Comparison of ENCODE assay signal across 15 cellular contexts in the genomic region with DNA sequence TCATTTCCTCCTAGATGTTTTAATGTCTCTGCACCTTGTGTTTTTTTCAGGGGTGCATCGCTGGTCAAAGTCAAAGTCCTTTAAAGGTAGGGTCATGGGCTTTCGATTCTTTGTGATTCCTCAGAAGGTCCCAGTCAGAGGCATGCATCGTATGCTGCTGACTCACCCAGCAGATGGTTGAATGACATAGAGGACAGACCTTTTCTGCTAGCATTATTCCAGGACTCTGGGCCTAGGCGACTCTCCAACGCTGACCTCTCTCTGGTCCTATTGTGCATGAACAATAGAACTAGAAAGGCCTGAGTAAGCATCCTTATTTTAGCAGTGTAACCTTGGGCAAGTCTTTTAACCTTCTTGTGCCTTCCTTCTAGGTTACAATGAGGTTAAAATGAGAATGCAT.
A peak's percentile ranks its signal among the peaks of the same experiment; 100 is the strongest.
DNase-seq lines count a peak whose midpoint lies in the region; ATAC-seq, FAIRE-seq and TF ChIP-seq lines count a peak whose summit lies in the region.
"Had no signal": no experiment of that assay in that cellular context is flagged by ENCODE, and none has a peak within 500 bp of the region (broad histone marks: within the 10 kb centered on the region; RNA-seq: fewer than 3 reads in every experiment).

No MANE protein-coding gene starts in this region.

- H3K4me2 ChIP-seq in GM23248 (ENCODE audit: unreplicated experiment) = no peak overlapping the region
- H3K4me2 ChIP-seq in H1 (ENCODE audit: insufficient read depth in 1 of 2, low read depth in 2 of 2, low read length in 2 of 2) = no peak overlapping the region
- H3K4me2 ChIP-seq: KMS-11 had no signal

- no peak overlapping the region for H3K56ac ChIP-seq in H1 (replicated peaks; ENCODE audit: insufficient read length, low read depth, low read length)

- H3K23me2 ChIP-seq in H1 (ENCODE audit: low read depth, low read length) = no peaks in the 10 kb centered on the region

- H2AFZ ChIP-seq in GM23248 (no peak overlapping the region), H1 (ENCODE audit: low read length) (0 out of 2 replicates have a peak overlapping the region, but pooled peaks have one; percentile 75)

- POLR2A ChIA-PET in H1 (lab: Charles Lee; ENCODE audit: partially characterized antibody) = no interaction called here

- TF ChIP-seq POLR2A in H1 (IDR thresholded peaks at IDR 0.05; ENCODE audit: control extremely low read depth in 1 of 2, low read depth in 2 of 2, low read length in 2 of 2) = no peak

- H3K79me1 ChIP-seq in H1 (ENCODE audit: low read depth, low read length) = no peaks in the 10 kb centered on the region

- no peaks in the 10 kb centered on the region for H3K4me1 Mint-ChIP-seq in activated T-cell treated with anti-CD3 and anti-CD28 coated beads, Interleukin-2, amount 50 U/mL, for 4 hours (ENCODE audit: low read depth)

- H3K4me3 ChIP-seq in GM23248 (no peak overlapping the region), H1 (ENCODE audit: extremely low read depth in 1 of 4, insufficient read depth in 2 of 4, low read depth in 3 of 4, low read length in 4 of 4) (no peak overlapping the region)

- no peak overlapping the region for H3K27ac ChIP-seq in GM23248
- no peak overlapping the region for H3K27ac ChIP-seq in H1 (ENCODE audit: low read depth, low read length)
- H3K27ac ChIP-seq: HL-60, KMS-11 had no signal

- H2BK5ac ChIP-seq in H1 (ENCODE audit: low read depth, low read length) = no peak overlapping the region

- in situ Hi-C loops in GM23248 (cut with MboI) = no loop called here

- H3K9ac ChIP-seq in GM23248 (no peak overlapping the region), H1 (replicated peaks in 1 of 4; ENCODE audit: extremely low read depth in 1 of 4, low read depth in 3 of 4, low read length in 3 of 4) (no peak overlapping the region)
- H3K9ac ChIP-seq: KMS-11 had no signal

- H3K23ac ChIP-seq in H1 (ENCODE audit: insufficient read length) = no peak overlapping the region

- no peak overlapping the region for H3K14ac ChIP-seq in H1 (ENCODE audit: insufficient read length)

- peak overlapping the region; percentile 14; the same call in 1 of the 2 replicates for H2BK15ac ChIP-seq in H1 (ENCODE audit: low read length)

- no peaks in the 10 kb centered on the region for H3K9me3 ChIP-seq in GM23248 (ENCODE audit: low read depth)
- no peaks in the 10 kb centered on the region for H3K9me3 ChIP-seq in H1 (ENCODE audit: insufficient read depth in 2 of 2, low read depth in 1 of 2, low read length in 1 of 2)

- peaks cover 18% of the 10 kb centered on the region for H3K27me3 ChIP-seq in GM23248 (replicated peaks; ENCODE audit: insufficient read depth)
- H3K27me3 ChIP-seq in H1 (replicated peaks in 1 of 4; ENCODE audit: control insufficient read depth in 3 of 4, extremely low read depth in 1 of 4, insufficient read depth in 3 of 4, low read length in 3 of 4) = no peaks in the 10 kb centered on the region

- H3K4me1 ChIP-seq in GM23248 (ENCODE audit: insufficient read depth) = peaks cover 34% of the 10 kb centered on the region
- no peaks in the 10 kb centered on the region for H3K4me1 ChIP-seq in H1 (replicated peaks in 1 of 4; ENCODE audit: control insufficient read depth in 3 of 4, insufficient read depth in 4 of 4, low read length in 3 of 4)

- no peak overlapping the region for H3K18ac ChIP-seq in H1 (ENCODE audit: extremely low read depth, low read length)

- no peaks in the 10 kb centered on the region for H3K79me2 ChIP-seq in GM23248 (ENCODE audit: insufficient read depth)
- no peaks in the 10 kb centered on the region for H3K79me2 ChIP-seq in H1 (ENCODE audit: control insufficient read depth in 1 of 2, insufficient read depth in 2 of 2, low read length in 2 of 2)

- no peak for FAIRE-seq in H1 (lab: Jason Lieb, UNC)
- FAIRE-seq: GM18507 had no signal

- peaks cover 7% of the 10 kb centered on the region for H3K27me3 Mint-ChIP-seq in activated T-cell treated with anti-CD3 and anti-CD28 coated beads, Interleukin-2, amount 50 U/mL, for 4 hours (ENCODE audit: low read depth)

- H4K5ac ChIP-seq in H1 (ENCODE audit: insufficient read length, low read depth, low read length) = no peak overlapping the region

- peaks cover 45% of the 10 kb centered on the region for H3F3A ChIP-seq in GM23248 (ENCODE audit: insufficient read depth)

- no peak overlapping the region for H2BK120ac ChIP-seq in H1 (replicated peaks; ENCODE audit: low read depth, low read length)

- no peaks in the 10 kb centered on the region for H3K36me3 Mint-ChIP-seq in activated T-cell treated with anti-CD3 and anti-CD28 coated beads, Interleukin-2, amount 50 U/mL, for 4 hours (ENCODE audit: insufficient read depth)
- H3K36me3 Mint-ChIP-seq: CD8-positive, alpha-beta T cell had no signal

- H3K36me3 ChIP-seq in GM23248 (ENCODE audit: low read depth) (no peaks in the 10 kb centered on the region), H1 (ENCODE audit: control insufficient read depth in 2 of 4, insufficient read depth in 4 of 4, low read length in 3 of 4) (no peaks in the 10 kb centered on the region)

- H3K4me3 Mint-ChIP-seq in activated T-cell treated with anti-CD3 and anti-CD28 coated beads, Interleukin-2, amount 50 U/mL, for 4 hours = no peak overlapping the region
- H3K4me3 Mint-ChIP-seq: CD8-positive, alpha-beta T cell had no signal

- H2BK12ac ChIP-seq in H1 (ENCODE audit: low read depth, low read length) = no peak overlapping the region

- 70 to 78% methylated on average over 5 of the region's 5 CpGs for WGBS in GM23248 (ENCODE audit: low coverage in 1 of 2, low lambda C conversion rate in 2 of 2, missing lambda C conversion rate in 2 of 2), 2 experiments
- 93% methylated on average over 5 of the region's 5 CpGs; no CpG with 5 or more reads in 1 of the 2 experiments for WGBS in H1 (ENCODE audit: extremely low coverage in 1 of 2, insufficient coverage in 1 of 2, insufficient read length in 1 of 2, insufficient replicate concordance in 2 of 2, low coverage in 1 of 2, low lambda C conversion rate in 2 of 2, missing lambda C conversion rate in 1 of 2), 2 experiments

- no peak overlapping the region for H2BK20ac ChIP-seq in H1 (ENCODE audit: low read length)

- DNase-seq in GM23248 (peak; percentile 17), RKO (ENCODE audit: low spot score) (peak; percentile 6), H1 (ENCODE audit: low read depth in 1 of 2, low spot score in 2 of 2) (no peak), myocyte (ENCODE audit: low read depth) (peak; percentile 41), UCSD-AML1 (lab: John Stamatoyannopoulos, UW; ENCODE audit: unreplicated experiment) (no peak), AG20443 (ENCODE audit: low spot score) (no peak)
- no peak for DNase-seq in activated T-cell treated with anti-CD3 and anti-CD28 coated beads, Interleukin-2, amount 50 U/mL, for 4 hours
- DNase-seq: CD8-positive, alpha-beta T cell; NCI-H2029; NCI-H510A treated with DMSO at 0.1 percent for 48 hours; SHP77 treated with DMSO at 0.1 percent for 48 hours had no signal

- H3K9me3 Mint-ChIP-seq in activated T-cell treated with anti-CD3 and anti-CD28 coated beads, Interleukin-2, amount 50 U/mL, for 4 hours = no peaks in the 10 kb centered on the region
- H3K9me3 Mint-ChIP-seq: CD8-positive, alpha-beta T cell had no signal

- H4K91ac ChIP-seq in H1 (replicated peaks; ENCODE audit: insufficient read length, low read length) = no peak overlapping the region

- CTCF ChIA-PET in H1 (lab: Charles Lee; ENCODE audit: partially characterized antibody) = no interaction called here

- TF ChIP-seq RAD21 in H1 (IDR thresholded peaks at IDR 0.05 in 1 of 2, conservative IDR thresholded peaks at IDR 0.05 in 1 of 2; ENCODE audit: low read depth in 2 of 2, low read length in 2 of 2) = no peak

- no peak for TF ChIP-seq CTCF in H1 (IDR thresholded peaks at IDR 0.05; ENCODE audit: control extremely low read depth in 1 of 3, insufficient read depth in 1 of 3, low read depth in 1 of 3, low read length in 3 of 3)

- ATAC-seq in activated T-cell treated with anti-CD3 and anti-CD28 coated beads, Interleukin-2, amount 50 U/mL, for 4 hours = no peak
- ATAC-seq: CD8-positive, alpha-beta T cell; Panc1 had no signal

- no peak overlapping the region for H2AK5ac ChIP-seq in H1 (ENCODE audit: low read depth, low read length)

- no peaks in the 10 kb centered on the region for H3K9me2 ChIP-seq in GM23248 (ENCODE audit: insufficient read depth)

- TF ChIP-seq EP300 in H1 (IDR thresholded peaks at IDR 0.05; ENCODE audit: borderline replicate concordance in 1 of 2, low read depth in 2 of 2, low read length in 2 of 2) = no peak

- no peak overlapping the region for H4K8ac ChIP-seq in H1 (ENCODE audit: extremely low read depth, insufficient read depth, low read length)

- no peak overlapping the region for H3K4ac ChIP-seq in H1 (replicated peaks; ENCODE audit: insufficient read length, low read depth, low read length)

- H4K20me1 ChIP-seq in GM23248 (ENCODE audit: insufficient read depth) (no peaks in the 10 kb centered on the region), H1 (replicated peaks in 1 of 2; ENCODE audit: control insufficient read depth in 1 of 2, insufficient read depth in 2 of 2, low read length in 2 of 2) (no peaks in the 10 kb centered on the region)

TF ChIP-seq in H1, 55 proteins besides CTCF, POLR2A, EP300 and RAD21:
- TF ChIP-seq ZNF274 (IDR thresholded peaks at IDR 0.05; ENCODE audit: borderline replicate concordance, extremely low read depth, low read length) = no peak
- no peak for TF ChIP-seq TAF7 (optimal IDR thresholded peaks at IDR 0.05; ENCODE audit: borderline replicate concordance, low read depth, low read length)
- TF ChIP-seq BCL11A (IDR thresholded peaks at IDR 0.05; ENCODE audit: low read depth in 2 of 2, low read length in 2 of 2) = no peak
- TF ChIP-seq SUZ12 (IDR thresholded peaks at IDR 0.05; ENCODE audit: low read length) = no peak
- TF ChIP-seq CBX8 (IDR thresholded peaks at IDR 0.05; ENCODE audit: borderline replicate concordance, low read depth, low read length) = no peak
- no peak for TF ChIP-seq JUND (IDR thresholded peaks at IDR 0.05; ENCODE audit: low read length)
- TF ChIP-seq SP1 (IDR thresholded peaks at IDR 0.05; ENCODE audit: low read depth, low read length) = no peak
- TF ChIP-seq HDAC6 (IDR thresholded peaks at IDR 0.05; ENCODE audit: low read depth, low read length) = no peak
- TF ChIP-seq GABPA (IDR thresholded peaks at IDR 0.05; ENCODE audit: borderline replicate concordance, insufficient read depth, low read length) = no peak

Comparison
In these comparisons a context has a peak if more than half of its experiments do, and no peak if none do; other contexts are left out.
1. DNase-seq: peak in GM23248 (single experiment), RKO (single experiment) and myocyte (single experiment); none in H1 (0 of 2), UCSD-AML1 (single experiment), activated T-cell treated with anti-CD3 and anti-CD28 coated beads, Interleukin-2, amount 50 U/mL, for 4 hours (single experiment) and AG20443 (single experiment).